ENCODE assay signal across 24 cellular contexts in the genomic region with DNA sequence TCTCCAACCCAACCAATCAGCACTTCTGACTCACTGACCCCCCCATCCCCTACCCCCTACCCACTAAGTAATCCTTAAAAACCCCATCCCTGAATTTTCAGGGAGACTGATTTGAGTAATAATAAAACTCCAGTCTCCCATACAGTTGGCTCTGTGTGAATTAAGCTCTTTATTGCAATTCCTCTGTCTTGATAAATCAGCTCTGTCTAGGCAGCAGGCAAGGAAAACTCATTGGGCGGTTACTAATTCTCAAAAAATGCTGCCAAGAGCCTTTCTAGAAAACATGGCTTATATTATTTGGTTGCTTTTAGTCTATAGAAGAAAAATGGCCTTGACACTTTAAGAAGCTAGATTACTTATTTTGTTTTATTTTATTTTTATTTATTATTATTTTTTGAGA.
DNase-seq lines count a peak whose midpoint lies in the region; ATAC-seq and TF ChIP-seq lines count a peak whose summit lies in the region.
"Had no signal": no experiment of that assay in that cellular context is flagged by ENCODE, and none has a peak within 500 bp of the region (broad histone marks: within the 10 kb centered on the region; RNA-seq: fewer than 3 reads in every experiment).

No MANE protein-coding gene starts in this region.

- no peaks in the 10 kb centered on the region for H4K20me1 ChIP-seq in SK-N-SH (ENCODE audit: insufficient read depth)

- H3K27me3 Mint-ChIP-seq in activated T-cell treated with anti-CD3 and anti-CD28 coated beads, Interleukin-2, amount 50 U/mL, for 24 hours: peaks cover 2% of the 10 kb centered on the region
- H3K27me3 Mint-ChIP-seq: activated naive CD4-positive, alpha-beta T cell treated with anti-CD3 and anti-CD28 coated beads, Interleukin-2, amount 50 U/mL, for 24 hours; CD8-positive, alpha-beta memory T cell; naive B cell had no signal

- 0 out of 2 replicates have a peak, but pooled peaks cover 6% of the 10 kb centered on the region for H3K9me3 ChIP-seq in SK-N-SH
- peaks cover 3% of the 10 kb centered on the region for H3K9me3 ChIP-seq in skeletal muscle satellite cell (replicated peaks; ENCODE audit: low read length)
- no peaks in the 10 kb centered on the region for H3K9me3 ChIP-seq in prostate gland
- H3K9me3 ChIP-seq: right lobe of liver had no signal

- TF ChIP-seq POLR2A in prostate gland (IDR thresholded peaks at IDR 0.05): no peak

- H3K36me3 ChIP-seq in SK-N-SH (replicated peaks in 1 of 2; ENCODE audit: control insufficient read depth in 1 of 2, insufficient read depth in 2 of 2, low read length in 1 of 2) (no peaks in the 10 kb centered on the region), skeletal muscle satellite cell (ENCODE audit: insufficient read depth, low read length) (no peaks in the 10 kb centered on the region), prostate gland (no peaks in the 10 kb centered on the region)
- H3K36me3 ChIP-seq: right lobe of liver had no signal

- peaks cover 2% of the 10 kb centered on the region for H3K9me3 Mint-ChIP-seq in activated T-cell treated with anti-CD3 and anti-CD28 coated beads, Interleukin-2, amount 50 U/mL, for 24 hours

- H3K4me1 Mint-ChIP-seq in activated T-cell treated with anti-CD3 and anti-CD28 coated beads, Interleukin-2, amount 50 U/mL, for 24 hours (ENCODE audit: low read depth): peaks cover 37% of the 10 kb centered on the region

- H3K79me2 ChIP-seq in SK-N-SH (ENCODE audit: insufficient read depth): no peaks in the 10 kb centered on the region

- intact Hi-C loops in prostate gland (cut with DNase I): loop anchor here (5.0 kb wide), 1 partner anchor 51 kb away; no protein-coding TSS in a partner anchor

- H3K9me2 ChIP-seq in SK-N-SH: no peaks in the 10 kb centered on the region

- no peaks in the 10 kb centered on the region for H3K27me3 ChIP-seq in SK-N-SH (ENCODE audit: insufficient read depth)
- H3K27me3 ChIP-seq in skeletal muscle satellite cell (ENCODE audit: control insufficient read depth, insufficient read depth, low read length): no peaks in the 10 kb centered on the region
- H3K27me3 ChIP-seq in prostate gland (replicated peaks; ENCODE audit: insufficient read depth): no peaks in the 10 kb centered on the region
- H3K27me3 ChIP-seq: right lobe of liver had no signal

- DNase-seq in G401 (ENCODE audit: low spot score) (peak; percentile 39), SK-N-SH (no peak), fibroblast of peridontal ligament (ENCODE audit: extremely low read depth) (peak; percentile 42), prostate gland (ENCODE audit: low spot score) (no peak)
- DNase-seq in activated T-cell treated with anti-CD3 and anti-CD28 coated beads, Interleukin-2, amount 50 U/mL, for 24 hours: no peak
- DNase-seq: activated CD4-positive, alpha-beta T cell treated with anti-CD3 and anti-CD28 coated beads, Interleukin-2, amount 10 ng/mL, durations not matched to agents 7 days and 5 days; activated CD8-positive, alpha-beta memory T cell treated with anti-CD3 and anti-CD28 coated beads, Interleukin-2, amount 10 ng/mL, durations not matched to agents 7 days and 5 days; CD8-positive, alpha-beta memory T cell; DMS53; effector CD4-positive, alpha-beta T cell; erythroblast; naive B cell; NCI-H1048; NCI-H187 treated with DMSO at 0.1 percent for 48 hours; NCI-H226; NCI-H748 treated with DMSO at 0.1 percent for 48 hours; right lobe of liver; SIG-M5 had no signal

- in situ Hi-C loops in G401 (cut with HindIII; ENCODE audit: low sequenced_read_pairs): no loop called here

- no peak overlapping the region for H3K4me3 Mint-ChIP-seq in activated T-cell treated with anti-CD3 and anti-CD28 coated beads, Interleukin-2, amount 50 U/mL, for 24 hours
- H3K4me3 Mint-ChIP-seq: activated CD4-positive, alpha-beta T cell treated with anti-CD3 and anti-CD28 coated beads, Interleukin-2, amount 10 ng/mL, durations not matched to agents 7 days and 5 days; activated CD8-positive, alpha-beta memory T cell treated with anti-CD3 and anti-CD28 coated beads, Interleukin-2, amount 10 ng/mL, durations not matched to agents 7 days and 5 days; activated naive CD4-positive, alpha-beta T cell treated with anti-CD3 and anti-CD28 coated beads, Interleukin-2, amount 50 U/mL, for 24 hours; activated T-helper 1 cell treated with anti-CD3 and anti-CD28 coated beads, Interleukin-12 subunit alpha, Interleukin-12 subunit beta, Interleukin-2, Interleukin-4 antibody, amounts not matched to agents 30 ng/mL and 10 ng/mL and 1 ng/mL, durations not matched to agents 14 hours and 24 hours and 36 hours; CD8-positive, alpha-beta memory T cell; naive B cell; T-helper 1 cell treated with Interleukin-12 subunit alpha and Interleukin-12 subunit beta and Interleukin-4 antibody, amounts not matched to agents 30 μg/mL and 1 μg/mL, for 36 hours had no signal

- 67% methylated on average over 1 of the region's 1 CpG for WGBS in SK-N-SH (ENCODE audit: low lambda C conversion rate)
- WGBS in prostate gland: 89% methylated on average over 1 of the region's 1 CpG

- ATAC-seq in GM21825 (IDR thresholded peaks at IDR 0.05; ENCODE audit: unreplicated experiment): no peak
- ATAC-seq: activated CD8-positive, alpha-beta memory T cell treated with anti-CD3 and anti-CD28 coated beads, Interleukin-2, amount 10 ng/mL, durations not matched to agents 7 days and 5 days; right lobe of liver had no signal

- peaks cover 31% of the 10 kb centered on the region for H3F3A ChIP-seq in SK-N-SH (replicated peaks; ENCODE audit: insufficient read depth)

- TF ChIP-seq EP300 in SK-N-SH (IDR thresholded peaks at IDR 0.05; ENCODE audit: borderline replicate concordance in 1 of 2, low read depth in 1 of 2, low read length in 1 of 2): no peak

- H3K4me1 ChIP-seq in SK-N-SH (ENCODE audit: control insufficient read depth in 1 of 2, insufficient read depth in 2 of 2, low read depth in 1 of 2, low read length in 1 of 2): peaks cover 0 to 31% of the 10 kb centered on the region in 2 experiments
- peaks cover 68% of the 10 kb centered on the region for H3K4me1 ChIP-seq in skeletal muscle satellite cell (ENCODE audit: control insufficient read depth, insufficient read depth, low read length)
- no peaks in the 10 kb centered on the region for H3K4me1 ChIP-seq in prostate gland (replicated peaks)
- H3K4me1 ChIP-seq: right lobe of liver had no signal

- no peak overlapping the region for H3K4me3 ChIP-seq in SK-N-SH (ENCODE audit: low read depth in 2 of 2, low read length in 1 of 2)
- no peak overlapping the region for H3K4me3 ChIP-seq in skeletal muscle satellite cell (ENCODE audit: low read length)
- H3K4me3 ChIP-seq in prostate gland: no peak overlapping the region
- H3K4me3 ChIP-seq: lung, right lobe of liver had no signal

- POLR2A ChIA-PET in SK-N-SH (lab: Yijun Ruan, JAX): no interaction called here

- H3K4me2 ChIP-seq in SK-N-SH (no peak overlapping the region), skeletal muscle satellite cell (ENCODE audit: low read length) (no peak overlapping the region)

- no peak overlapping the region for H3K27ac Mint-ChIP-seq in activated T-cell treated with anti-CD3 and anti-CD28 coated beads, Interleukin-2, amount 50 U/mL, for 24 hours
- H3K27ac Mint-ChIP-seq: activated CD4-positive, alpha-beta T cell treated with anti-CD3 and anti-CD28 coated beads, Interleukin-2, amount 10 ng/mL, durations not matched to agents 7 days and 5 days; activated CD8-positive, alpha-beta memory T cell treated with anti-CD3 and anti-CD28 coated beads, Interleukin-2, amount 10 ng/mL, durations not matched to agents 7 days and 5 days; activated T-helper 1 cell treated with anti-CD3 and anti-CD28 coated beads, Interleukin-12 subunit alpha, Interleukin-12 subunit beta, Interleukin-2, Interleukin-4 antibody, amounts not matched to agents 30 ng/mL and 10 ng/mL and 1 ng/mL, durations not matched to agents 14 hours and 24 hours and 36 hours; naive B cell; T-helper 1 cell treated with Interleukin-12 subunit alpha and Interleukin-12 subunit beta and Interleukin-4 antibody, amounts not matched to agents 30 μg/mL and 1 μg/mL, for 36 hours had no signal

- TF ChIP-seq CTCF in SK-N-SH (IDR thresholded peaks at IDR 0.05): no peak
- TF ChIP-seq CTCF in prostate gland (IDR thresholded peaks at IDR 0.05): no peak

- no peak overlapping the region for H2AFZ ChIP-seq in SK-N-SH (ENCODE audit: low read depth)

- no peaks in the 10 kb centered on the region for H3K36me3 Mint-ChIP-seq in activated T-cell treated with anti-CD3 and anti-CD28 coated beads, Interleukin-2, amount 50 U/mL, for 24 hours (ENCODE audit: low read depth)

- H3K27ac ChIP-seq in SK-N-SH (ENCODE audit: low read depth in 2 of 2, low read length in 1 of 2) (peak overlapping the region in 1 of 2 experiments; percentile 75; a peak in 2 of 4 replicates), prostate gland (no peak overlapping the region)
- H3K27ac ChIP-seq: right lobe of liver had no signal

- CTCF ChIA-PET in SK-N-SH (lab: Yijun Ruan, JAX): interaction anchor here (1.4 kb wide), 1 partner anchor 15 kb away, joined by 4 read pairs; no protein-coding TSS in a partner anchor

- TF ChIP-seq RAD21 in SK-N-SH (IDR thresholded peaks at IDR 0.05; ENCODE audit: low read length): no peak

- no peak overlapping the region for H3K9ac ChIP-seq in SK-N-SH
- peak overlapping the region; percentile 77 for H3K9ac ChIP-seq in skeletal muscle satellite cell (ENCODE audit: low read depth, low read length)

TF ChIP-seq in SK-N-SH, 30 proteins besides CTCF, POLR2A, EP300 and RAD21 (continues in another document):
- TF ChIP-seq JUND (IDR thresholded peaks at IDR 0.05) (peak; percentile 21; the same call in 1 of the 2 replicates), RFX5 (IDR thresholded peaks at IDR 0.05; ENCODE audit: low read length) (no peak), MXI1 (IDR thresholded peaks at IDR 0.05; ENCODE audit: low read depth, low read length) (no peak), NRF1 (IDR thresholded peaks at IDR 0.05; ENCODE audit: low read depth, low read length) (no peak), MEF2A (IDR thresholded peaks at IDR 0.05; ENCODE audit: borderline replicate concordance, low read depth) (no peak), GABPA (IDR thresholded peaks at IDR 0.05; ENCODE audit: low read depth) (no peak), YY1 (IDR thresholded peaks at IDR 0.05; ENCODE audit: low read depth) (no peak), GATA2 (CRISPR knock-in tag; IDR thresholded peaks at IDR 0.05) (no peak), RXRA (IDR thresholded peaks at IDR 0.05; ENCODE audit: borderline replicate concordance, low read depth) (no peak), TEAD4 (IDR thresholded peaks at IDR 0.05; ENCODE audit: borderline replicate concordance, insufficient read depth) (no peak), FOSL2 (IDR thresholded peaks at IDR 0.05; ENCODE audit: borderline replicate concordance, low read depth) (peak; percentile 18; the same call in 1 of the 2 replicates)
- TF ChIP-seq, protein P1, sequence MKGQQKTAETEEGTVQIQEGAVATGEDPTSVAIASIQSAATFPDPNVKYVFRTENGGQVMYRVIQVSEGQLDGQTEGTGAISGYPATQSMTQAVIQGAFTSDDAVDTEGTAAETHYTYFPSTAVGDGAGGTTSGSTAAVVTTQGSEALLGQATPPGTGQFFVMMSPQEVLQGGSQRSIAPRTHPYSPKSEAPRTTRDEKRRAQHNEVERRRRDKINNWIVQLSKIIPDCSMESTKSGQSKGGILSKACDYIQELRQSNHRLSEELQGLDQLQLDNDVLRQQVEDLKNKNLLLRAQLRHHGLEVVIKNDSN (IDR thresholded peaks at IDR 0.05; ENCODE audit: borderline replicate concordance, low read depth): no peak

Comparison
In these comparisons a context has a peak if more than half of its experiments do, and no peak if none do; other contexts are left out.
1. DNase-seq: peak in G401 (single experiment) and fibroblast of peridontal ligament (single experiment); none in SK-N-SH (single experiment), activated T-cell treated with anti-CD3 and anti-CD28 coated beads, Interleukin-2, amount 50 U/mL, for 24 hours (single experiment) and prostate gland (single experiment).